ENCODE assay signal across 31 cellular contexts in the genomic region with DNA sequence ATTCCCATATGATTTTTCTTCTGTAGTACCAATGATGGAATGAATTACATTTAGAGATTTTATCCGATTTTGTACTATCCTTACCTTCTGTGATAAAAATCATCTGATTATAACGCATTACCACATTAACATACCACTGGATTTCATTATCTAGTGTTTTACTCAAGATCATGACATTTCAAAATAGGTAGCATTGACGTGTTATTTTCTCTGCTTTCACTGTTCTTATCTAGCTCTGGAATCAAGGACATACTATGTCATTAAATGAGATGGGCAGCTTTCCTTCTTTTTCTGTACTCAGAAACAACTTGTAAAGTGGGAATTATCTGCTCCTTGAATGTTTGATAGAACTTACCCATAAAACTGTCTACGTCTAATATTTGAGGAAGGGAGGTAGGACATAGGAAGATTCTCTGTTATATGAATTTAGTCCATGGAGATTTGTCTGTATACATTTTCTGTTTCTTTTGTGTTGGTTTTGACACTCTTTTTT.
"Had no signal": no experiment of that assay in that cellular context is flagged by ENCODE, and none has a peak within 500 bp of the region (broad histone marks: within the 10 kb centered on the region; RNA-seq: fewer than 3 reads in every experiment).

No MANE protein-coding gene starts in this region.

- H3K36me3 ChIP-seq: adrenal gland, ascending aorta, breast epithelium, cardiac muscle cell, colonic mucosa, gastroesophageal sphincter, heart right ventricle had no signal

- FAIRE-seq: endometrium, endothelial cell of umbilical vein had no signal

- H3K9me3 ChIP-seq: adrenal gland, ascending aorta, breast epithelium, colonic mucosa, esophagus squamous epithelium, gastroesophageal sphincter, heart right ventricle had no signal

- ATAC-seq: activated CD4-positive, alpha-beta T cell treated with anti-CD3 and anti-CD28 coated beads for 36 hours; activated CD8-positive, alpha-beta memory T cell treated with anti-CD3 and anti-CD28 coated beads, Interleukin-2, amount 10 ng/mL, durations not matched to agents 7 days and 5 days; activated CD8-positive, alpha-beta T cell treated with anti-CD3 and anti-CD28 coated beads, Interleukin-2, amount 10 ng/mL, durations not matched to agents 7 days and 5 days; activated naive CD8-positive, alpha-beta T cell treated with anti-CD3 and anti-CD28 coated beads, Interleukin-2, amount 50 U/mL, for 24 hours; gastroesophageal sphincter; heart right ventricle; T-helper 17 cell had no signal

- DNase-seq: activated CD4-positive, alpha-beta memory T cell treated with anti-CD3 and anti-CD28 coated beads for 36 hours; activated CD4-positive, alpha-beta T cell treated with anti-CD3 and anti-CD28 coated beads for 36 hours; activated CD4-positive, alpha-beta T cell treated with anti-CD3 and anti-CD28 coated beads, Interleukin-2, amount 10 ng/mL, durations not matched to agents 24 days and 14 days; activated CD4-positive, CD25-positive, alpha-beta regulatory T cell; activated CD4-positive, CD25-positive, alpha-beta regulatory T cell treated with anti-CD3 and anti-CD28 coated beads, Interleukin-2, amount 50 U/mL, for 72 hours; activated CD8-positive, alpha-beta memory T cell treated with anti-CD3 and anti-CD28 coated beads, Interleukin-2, amount 10 ng/mL, durations not matched to agents 7 days and 5 days; activated CD8-positive, alpha-beta memory T cell treated with anti-CD3 and anti-CD28 coated beads, Interleukin-2, amount 50 U/mL, for 4 hours; activated CD8-positive, alpha-beta T cell treated with anti-CD3 and anti-CD28 coated beads, Interleukin-2, amount 10 ng/mL, durations not matched to agents 7 days and 5 days; activated effector memory CD4-positive, alpha-beta T cell treated with anti-CD3 and anti-CD28 coated beads, Interleukin-2, amount 50 U/mL, for 16 hours; activated naive CD4-positive, alpha-beta T cell treated with anti-CD3 and anti-CD28 coated beads for 36 hours; activated naive CD8-positive, alpha-beta T cell treated with anti-CD3 and anti-CD28 coated beads for 36 hours; activated naive CD8-positive, alpha-beta T cell treated with anti-CD3 and anti-CD28 coated beads, Interleukin-2, amount 50 U/mL, for 24 hours; activated T-cell treated with anti-CD3 and anti-CD28 coated beads, Interleukin-2, amount 50 U/mL, for 1 hour; activated T-cell treated with anti-CD3 and anti-CD28 coated beads, Interleukin-2, amount 50 U/mL, for 48 hours; central memory CD4-positive, alpha-beta T cell; cerebellar nuclear complex; colonic mucosa; effector CD8-positive, alpha-beta T cell; esophagus squamous epithelium; foreskin melanocyte; heart right ventricle; T-helper 17 cell; T1000 had no signal

- H3K27ac ChIP-seq: adrenal gland, ascending aorta, cardiac muscle cell, colonic mucosa, epithelial cell of prostate, gastroesophageal sphincter, heart right ventricle had no signal

- H3K4me1 ChIP-seq: breast epithelium, colonic mucosa had no signal

- H3K4me3 ChIP-seq: adrenal gland, ascending aorta, breast epithelium, cardiac muscle cell, colonic mucosa, esophagus squamous epithelium, gastroesophageal sphincter, heart right ventricle had no signal

- H3K27me3 ChIP-seq: adrenal gland, ascending aorta, breast epithelium, cardiac muscle cell, colonic mucosa, esophagus squamous epithelium, gastroesophageal sphincter, heart right ventricle had no signal
